ENCODE assay signal across 3 cellular contexts in the genomic region with DNA sequence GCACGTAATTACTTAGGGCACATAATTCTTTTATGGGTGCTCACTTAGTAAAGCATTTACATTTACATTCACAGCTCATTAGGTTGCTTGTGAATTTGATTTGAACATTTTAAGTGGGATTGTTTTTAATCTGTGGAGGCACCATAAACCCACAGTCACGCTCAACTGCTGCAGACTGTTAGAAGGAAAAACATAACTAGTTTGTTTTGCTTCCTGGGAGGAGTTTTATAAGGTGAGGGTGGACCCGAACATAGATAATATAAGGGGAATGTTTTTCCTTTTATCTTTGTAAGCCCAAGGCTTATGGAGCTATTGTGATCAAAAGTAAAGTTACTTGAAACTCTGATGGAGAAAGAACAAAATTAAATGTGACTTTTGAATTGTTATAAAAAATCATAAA.
"Had no signal": no experiment of that assay in that cellular context is flagged by ENCODE, and none has a peak within 500 bp of the region (broad histone marks: within the 10 kb centered on the region; RNA-seq: fewer than 3 reads in every experiment).

No MANE protein-coding gene starts in this region.

- ATAC-seq: GM12878 had no signal

- DNase-seq: GDM1, GF-D8 had no signal

- H3K4me3 ChIP-seq: GM12878 had no signal
